1 cellular context compared by ENCODE assay signal in the genomic region with DNA sequence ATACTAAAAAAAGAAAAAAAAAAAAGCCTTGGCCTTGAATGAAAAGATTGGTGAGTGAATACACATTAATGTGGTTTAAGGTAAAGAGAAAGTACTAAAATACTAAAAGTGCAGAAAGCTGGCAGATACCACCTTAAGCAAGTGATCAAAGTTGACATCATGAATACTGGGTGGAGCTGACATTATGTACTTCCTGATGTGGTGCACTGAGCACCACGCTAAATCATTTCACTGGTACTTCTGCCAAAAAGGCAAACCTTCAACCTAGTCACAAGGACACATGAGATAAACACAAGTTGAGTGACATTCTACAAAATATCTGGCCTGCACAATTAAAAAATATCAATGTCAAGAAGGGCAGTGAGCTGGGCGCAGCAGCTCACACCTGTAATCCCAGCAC.
TF ChIP-seq lines count a peak whose summit lies in the region.

No MANE protein-coding gene starts in this region.

TF ChIP-seq in K562, 482 proteins besides CTCF, POLR2A, EP300 and RAD21 (continued from another document):
- TF ChIP-seq NCOR1 (IDR thresholded peaks at IDR 0.05) = no peak
